9 cellular contexts compared by ENCODE assay signal in genomic region chrX:115679460-115679859, GRCh38.
A peak's percentile ranks its signal among the peaks of the same experiment; 100 is the strongest.
DNase-seq lines count a peak whose midpoint lies in the region; ATAC-seq and TF ChIP-seq lines count a peak whose summit lies in the region.
"Had no signal": no experiment of that assay in that cellular context is flagged by ENCODE, and none has a peak within 500 bp of the region (broad histone marks: within the 10 kb centered on the region; RNA-seq: fewer than 3 reads in every experiment).

No MANE protein-coding gene starts in this region.

- H3K27me3 Mint-ChIP-seq in activated naive CD8-positive, alpha-beta T cell treated with anti-CD3 and anti-CD28 coated beads, Interleukin-2, amount 50 U/mL, for 24 hours = no peaks in the 10 kb centered on the region

- TF ChIP-seq CTCF in BE2C (IDR thresholded peaks at IDR 0.05; ENCODE audit: low read depth, low read length) = peak; percentile 52

- H3K9me3 ChIP-seq in BE2C = no peaks in the 10 kb centered on the region
- no peaks in the 10 kb centered on the region for H3K9me3 ChIP-seq in HUES64 (ENCODE audit: insufficient read depth, low read depth, low read length)

- WGBS in HUES64 = 11% methylated on average over 3 of the region's 7 CpGs

- no peak overlapping the region for H3K4me3 Mint-ChIP-seq in activated naive CD8-positive, alpha-beta T cell treated with anti-CD3 and anti-CD28 coated beads, Interleukin-2, amount 50 U/mL, for 24 hours
- H3K4me3 Mint-ChIP-seq: T-helper 1 cell treated with Interleukin-12 subunit alpha and Interleukin-12 subunit beta and Interleukin-4 antibody, amounts not matched to agents 30 μg/mL and 1 μg/mL, for 36 hours had no signal

- H3K9me3 Mint-ChIP-seq in activated naive CD8-positive, alpha-beta T cell treated with anti-CD3 and anti-CD28 coated beads, Interleukin-2, amount 50 U/mL, for 24 hours = no peaks in the 10 kb centered on the region
- H3K9me3 Mint-ChIP-seq: T-helper 1 cell treated with Interleukin-12 subunit alpha and Interleukin-12 subunit beta and Interleukin-4 antibody, amounts not matched to agents 30 μg/mL and 1 μg/mL, for 36 hours had no signal

- H3K4me1 Mint-ChIP-seq in activated naive CD8-positive, alpha-beta T cell treated with anti-CD3 and anti-CD28 coated beads, Interleukin-2, amount 50 U/mL, for 24 hours = no peaks in the 10 kb centered on the region

- no peak for DNase-seq in BE2C
- peak; percentile 38 for DNase-seq in SK-N-DZ (ENCODE audit: low spot score)
- peak; percentile 28 for DNase-seq in iPS-NIHi11 (ENCODE audit: low spot score)
- DNase-seq in SIG-M5 treated with dmso at 0.1 percent for 504 hours (lab: John Stamatoyannopoulos, UW; ENCODE audit: unreplicated experiment) = no peak
- no peak for DNase-seq in activated naive CD8-positive, alpha-beta T cell treated with anti-CD3 and anti-CD28 coated beads, Interleukin-2, amount 50 U/mL, for 24 hours
- DNase-seq in ureter (ENCODE audit: low spot score) = no peak

- H3K4me3 ChIP-seq in BE2C (ENCODE audit: low read depth, low read length) (peak overlapping the region; percentile 11; the same call in 1 of the 2 replicates), HUES64 (ENCODE audit: low read length) (no peak overlapping the region)

- ATAC-seq in activated naive CD8-positive, alpha-beta T cell treated with anti-CD3 and anti-CD28 coated beads, Interleukin-2, amount 50 U/mL, for 24 hours = no peak
- no peak for ATAC-seq in HG03354 (IDR thresholded peaks at IDR 0.05; ENCODE audit: poor library complexity, severe bottlenecking, unreplicated experiment)

- H3K36me3 ChIP-seq in BE2C (no peaks in the 10 kb centered on the region), HUES64 (ENCODE audit: insufficient read depth, low read length) (no peaks in the 10 kb centered on the region)

- no peak overlapping the region for H3K9ac ChIP-seq in HUES64 (ENCODE audit: low read depth, low read length)

- no peaks in the 10 kb centered on the region for H3K36me3 Mint-ChIP-seq in activated naive CD8-positive, alpha-beta T cell treated with anti-CD3 and anti-CD28 coated beads, Interleukin-2, amount 50 U/mL, for 24 hours (ENCODE audit: low read depth)

- H3K27ac ChIP-seq in HUES64 (ENCODE audit: low read depth, low read length) = peak overlapping the region; percentile 62; the same call in 1 of the 2 replicates

- H3K27me3 ChIP-seq in BE2C (no peaks in the 10 kb centered on the region), HUES64 (ENCODE audit: insufficient read depth, low read length) (no peaks in the 10 kb centered on the region)

- H3K4me1 ChIP-seq in BE2C (no peaks in the 10 kb centered on the region), HUES64 (ENCODE audit: insufficient read depth, low read length) (peaks cover 5% of the 10 kb centered on the region; the same call in 1 of the 2 replicates)

- H3K27ac Mint-ChIP-seq in activated naive CD8-positive, alpha-beta T cell treated with anti-CD3 and anti-CD28 coated beads, Interleukin-2, amount 50 U/mL, for 24 hours = no peak overlapping the region
- H3K27ac Mint-ChIP-seq: T-helper 1 cell treated with Interleukin-12 subunit alpha and Interleukin-12 subunit beta and Interleukin-4 antibody, amounts not matched to agents 30 μg/mL and 1 μg/mL, for 36 hours had no signal

Comparison
In these comparisons a context has a peak if more than half of its experiments do, and no peak if none do; other contexts are left out.
1. DNase-seq: peak in SK-N-DZ (single experiment) and iPS-NIHi11 (single experiment); none in BE2C (single experiment), SIG-M5 treated with dmso at 0.1 percent for 504 hours (single experiment), activated naive CD8-positive, alpha-beta T cell treated with anti-CD3 and anti-CD28 coated beads, Interleukin-2, amount 50 U/mL, for 24 hours (single experiment) and ureter (single experiment).